In genomic region chr13:69018173-69018572, GRCh38 we compare ENCODE assay signal across 6 cellular contexts.
A peak's percentile ranks its signal among the peaks of the same experiment; 100 is the strongest.
DNase-seq lines count a peak whose midpoint lies in the region; TF ChIP-seq lines count a peak whose summit lies in the region.
"Not testable (repeated sequence)": the region's sequence is repeated elsewhere in the genome, so short reads cannot be mapped to it uniquely, and the experiment has no call there.

No MANE protein-coding gene starts in this region.

- not testable (repeated sequence) for H3K9me2 ChIP-seq in hepatocyte (replicated peaks; ENCODE audit: insufficient read depth)

- H4K20me1 ChIP-seq in hepatocyte (ENCODE audit: insufficient read depth, poor library complexity, severe bottlenecking), result not testable (repeated sequence)

- not testable (repeated sequence) for H3K4me2 ChIP-seq in hepatocyte

- not testable (repeated sequence) for H3K27me3 ChIP-seq in BE2C, hepatocyte

- not testable (repeated sequence) for H3K36me3 ChIP-seq in BE2C; hepatocyte (replicated peaks; ENCODE audit: insufficient read depth, low read depth)

- not testable (repeated sequence) for TF ChIP-seq POLR2A in NB4 (IDR thresholded peaks at IDR 0.05; ENCODE audit: extremely low read depth, insufficient read length)

- H3K4me3 ChIP-seq in BE2C (ENCODE audit: low read depth, low read length); NB4 (ENCODE audit: low read depth, low read length); hepatocyte: not testable (repeated sequence)

- not testable (repeated sequence) for TF ChIP-seq CTCF in BE2C (IDR thresholded peaks at IDR 0.05; ENCODE audit: low read depth, low read length); NB4 (IDR thresholded peaks at IDR 0.05; ENCODE audit: low read depth, low read length); hepatocyte (IDR thresholded peaks at IDR 0.05; ENCODE audit: poor library complexity)

- not testable (repeated sequence) for H3K4me1 ChIP-seq in BE2C; hepatocyte (ENCODE audit: insufficient read depth)

- H3K79me2 ChIP-seq in hepatocyte, result not testable (repeated sequence)

- not testable (repeated sequence) for H3K27ac ChIP-seq in hepatocyte

- WGBS in hepatocyte (ENCODE audit: low lambda C conversion rate, missing lambda C conversion rate), result 64% methylated on average over 9 of the region's 9 CpGs

- not testable (repeated sequence) for H3K9me3 ChIP-seq in BE2C; hepatocyte (ENCODE audit: low read depth)

- DNase-seq in BE2C, result peak; percentile 16
- DNase-seq in ELF-1 (ENCODE audit: low read depth, low spot score), result peak; percentile 3
- DNase-seq in NB4 (ENCODE audit: low read depth), result peak; percentile 1
- DNase-seq in OCI-M2 (lab: John Stamatoyannopoulos, UW; ENCODE audit: unreplicated experiment), result peak; percentile 0
- peak; percentile 1 for DNase-seq in UCSD-AML1 (lab: John Stamatoyannopoulos, UW; ENCODE audit: unreplicated experiment)
- peak; percentile 4 for DNase-seq in hepatocyte (ENCODE audit: low spot score)

- H2AFZ ChIP-seq in hepatocyte, result not testable (repeated sequence)
